ENCODE assay signal across 23 cellular contexts in the genomic region with DNA sequence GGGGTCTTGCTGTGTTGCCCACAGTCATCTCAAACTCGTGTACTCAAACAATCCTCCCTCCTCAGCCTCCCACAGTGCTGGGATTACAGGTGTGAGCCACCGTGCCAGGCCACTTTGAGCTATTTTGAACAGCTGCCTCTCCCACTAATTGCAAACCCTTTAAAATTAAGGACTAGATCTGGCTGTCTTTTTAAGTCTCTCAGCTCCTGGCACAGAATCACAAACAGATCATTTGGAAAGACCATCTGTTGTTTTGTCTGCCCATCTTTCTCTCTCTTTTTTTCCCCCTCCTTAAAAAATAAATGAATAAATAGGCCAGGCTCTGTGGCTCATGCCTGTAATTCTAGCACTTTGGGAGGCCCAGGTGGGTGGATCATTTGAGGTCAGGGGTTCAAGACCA. TPM values are rescaled to one million over a fixed set of nuclear protein-coding genes. Genes with fewer than 3 reads are reported as not detected.
DNase-seq lines count a peak whose midpoint lies in the region; ATAC-seq, FAIRE-seq and TF ChIP-seq lines count a peak whose summit lies in the region.
"Had no signal": no experiment of that assay in that cellular context is flagged by ENCODE, and none has a peak within 500 bp of the region (broad histone marks: within the 10 kb centered on the region; RNA-seq: fewer than 3 reads in every experiment).

No MANE protein-coding gene starts in this region.

- 31% methylated on average over 2 of the region's 2 CpGs for WGBS in HepG2 (ENCODE audit: low lambda C conversion rate)
- WGBS in right lobe of liver (ENCODE audit: insufficient coverage, low coverage, low lambda C conversion rate, missing lambda C conversion rate): 60% methylated on average over 2 of the region's 2 CpGs
- WGBS in mesenchymal stem cell: 84% methylated on average over 2 of the region's 2 CpGs
- WGBS in aorta, 2 donors: 63 to 70% methylated on average over 2 of the region's 2 CpGs

- H3K79me2 ChIP-seq in HepG2 (ENCODE audit: insufficient read depth, low read length): no peaks in the 10 kb centered on the region

- POLR2A ChIA-PET in HepG2 (lab: Yijun Ruan, JAX) (interaction anchor here (0.7 to 4.6 kb wide), 4 partner anchors 8 to 87 kb away, joined by 3 to 57 read pairs (median 4); partner anchors contain the start of gene STAT3), RWPE1 (lab: Yijun Ruan, JAX; ENCODE audit: low non-redundant PET) (interaction anchor here (0.6 kb wide), 1 partner anchor 32 kb away, joined by 3 read pairs; no protein-coding TSS in a partner anchor)

- ATAC-seq in HepG2: no peak
- ATAC-seq in right lobe of liver: no peak
- ATAC-seq in aorta (ENCODE audit: low FRiP score): no peak
- ATAC-seq in HG02759 (IDR thresholded peaks at IDR 0.05; ENCODE audit: unreplicated experiment): no peak
- no peak for ATAC-seq in activated T-helper 17 cell treated with anti-CD3 and anti-CD28 coated beads, Interleukin-2, amount 50 U/mL, for 72 hours (replicated peaks)
- ATAC-seq: HCT116, K562 had no signal

- H3K4me1 Mint-ChIP-seq in activated T-helper 17 cell treated with anti-CD3 and anti-CD28 coated beads, Interleukin-2, amount 50 U/mL, for 72 hours: peaks cover 19% of the 10 kb centered on the region

- H4K91ac ChIP-seq in mesenchymal stem cell (ENCODE audit: low read length): no peak overlapping the region

- H3K4me3 Mint-ChIP-seq in activated T-helper 17 cell treated with anti-CD3 and anti-CD28 coated beads, Interleukin-2, amount 50 U/mL, for 72 hours: no peak overlapping the region
- H3K4me3 Mint-ChIP-seq: endodermal cell had no signal

- BruUV-seq in HepG2 (replicated peaks; lab: Mats Ljungman, UMichigan): no TSS peak

- CTCF ChIA-PET in HepG2 (lab: Yijun Ruan, JAX; ENCODE audit: low intra/inter-chr PET ratio, low total read pairs): interaction anchor here (3.8 kb wide), 1 partner anchor 77 kb away, joined by 15 read pairs; no protein-coding TSS in a partner anchor
- CTCF ChIA-PET in RWPE1 (lab: Yijun Ruan, JAX): interaction anchor here (0.7 kb wide), 1 partner anchor 171 kb away, joined by 5 read pairs; no protein-coding TSS in a partner anchor

- no peak overlapping the region for H2BK12ac ChIP-seq in mesenchymal stem cell (ENCODE audit: low read length in 2 of 2)

- H2BK5ac ChIP-seq in mesenchymal stem cell (ENCODE audit: low read depth, low read length, poor library complexity, severe bottlenecking): no peak overlapping the region

- no peak overlapping the region for H4K8ac ChIP-seq in mesenchymal stem cell (ENCODE audit: low read length)

- H4K20me1 ChIP-seq in HepG2 (ENCODE audit: insufficient read depth, low read length): no peaks in the 10 kb centered on the region
- H4K20me1 ChIP-seq: BLaER1 had no signal

- no peak overlapping the region for H3K4me2 ChIP-seq in HepG2 (ENCODE audit: low read depth, low read length)
- no peak overlapping the region for H3K4me2 ChIP-seq in mesenchymal stem cell (ENCODE audit: low read length, poor library complexity, severe bottlenecking)
- H3K4me2 ChIP-seq: BLaER1 had no signal

- H3K27ac Mint-ChIP-seq in activated T-helper 17 cell treated with anti-CD3 and anti-CD28 coated beads, Interleukin-2, amount 50 U/mL, for 72 hours: no peak overlapping the region
- H3K27ac Mint-ChIP-seq: endodermal cell had no signal

- peaks cover 9% of the 10 kb centered on the region for H3K79me1 ChIP-seq in mesenchymal stem cell (replicated peaks; ENCODE audit: low read length, poor library complexity, severe bottlenecking)

- H3K36me3 ChIP-seq in HepG2 (replicated peaks in 1 of 2; ENCODE audit: control insufficient read depth in 1 of 2, insufficient read depth in 2 of 2, low read length in 2 of 2) (peaks cover 2 to 4% of the 10 kb centered on the region in 2 experiments; a peak in 3 of 5 replicates), right lobe of liver (no peaks in the 10 kb centered on the region), mesenchymal stem cell (ENCODE audit: control insufficient read depth in 1 of 2, insufficient read depth in 2 of 2, low read depth in 1 of 2, low read length in 2 of 2) (peaks cover 16 to 25% of the 10 kb centered on the region in 2 experiments), aorta (ENCODE audit: control insufficient read depth in 1 of 2, insufficient read depth in 2 of 2, low read length in 1 of 2) (peaks cover 0 to 2% of the 10 kb centered on the region in 2 donors)
- H3K36me3 ChIP-seq: BLaER1, uterus, WERI-Rb-1 had no signal

- no peak overlapping the region for H2BK120ac ChIP-seq in mesenchymal stem cell (ENCODE audit: low read depth, low read length)

- H2AFZ ChIP-seq in HepG2 (ENCODE audit: low read length): no peak overlapping the region
- H2AFZ ChIP-seq in mesenchymal stem cell (ENCODE audit: low read depth, low read length): no peak overlapping the region

- FAIRE-seq in HepG2 (lab: Jason Lieb, UNC): no peak
- FAIRE-seq: A204.1, K562 had no signal

- H3K4ac ChIP-seq in mesenchymal stem cell (ENCODE audit: low read depth in 1 of 2, low read length in 2 of 2): no peak overlapping the region

- H2AK5ac ChIP-seq in mesenchymal stem cell (ENCODE audit: low read length, severe bottlenecking): no peak overlapping the region

- in situ Hi-C loops in HepG2 (cut with HindIII; ENCODE audit: extremely low pct_ligation_motif_present, low pct_unique_long_range_greater_than_20kb): no loop called here

- no peak for TF ChIP-seq RAD21 in HepG2 (CRISPR knock-in tag; IDR thresholded peaks at IDR 0.05)

- H3K9ac ChIP-seq in HepG2 (ENCODE audit: insufficient read depth, low read depth, low read length) (no peak overlapping the region), mesenchymal stem cell (ENCODE audit: low read length) (peak overlapping the region; percentile 48)
- H3K9ac ChIP-seq: BLaER1 had no signal

- H3K4me1 ChIP-seq in HepG2 (ENCODE audit: insufficient read depth, low read length) (peaks cover 38% of the 10 kb centered on the region), right lobe of liver (peaks cover 0 to 7% (median 0%) of the 10 kb centered on the region in 4 donors), mesenchymal stem cell (ENCODE audit: control insufficient read depth, insufficient read depth, low read depth, low read length) (no peaks in the 10 kb centered on the region), aorta (ENCODE audit: control insufficient read depth in 1 of 2, insufficient read depth in 2 of 2, low read length in 2 of 2) (no peaks in the 10 kb centered on the region)
- H3K4me1 ChIP-seq: BLaER1, uterus had no signal

- H3K4me3 ChIP-seq in HepG2 (replicated peaks in 1 of 3; ENCODE audit: insufficient read depth in 1 of 3, low read depth in 2 of 3, low read length in 3 of 3) (no peak overlapping the region), right lobe of liver (no peak overlapping the region), mesenchymal stem cell (ENCODE audit: insufficient read depth in 1 of 2, low read depth in 1 of 2, low read length in 2 of 2) (no peak overlapping the region), aorta (ENCODE audit: low read length in 2 of 2) (no peak overlapping the region)
- H3K4me3 ChIP-seq: ascending aorta, BLaER1, K562, lung, Peyer's patch, uterus had no signal

- no peak overlapping the region for H2BK15ac ChIP-seq in mesenchymal stem cell (ENCODE audit: low read depth, poor library complexity, severe bottlenecking)

- no peak overlapping the region for H3K18ac ChIP-seq in mesenchymal stem cell (ENCODE audit: low read depth in 1 of 2, low read length in 2 of 2)

- no peaks in the 10 kb centered on the region for H3K27me3 ChIP-seq in HepG2 (ENCODE audit: control insufficient read depth in 1 of 2, insufficient read depth in 2 of 2, low read length in 2 of 2)
- no peaks in the 10 kb centered on the region for H3K27me3 ChIP-seq in right lobe of liver
- no peaks in the 10 kb centered on the region for H3K27me3 ChIP-seq in mesenchymal stem cell (ENCODE audit: control insufficient read depth in 1 of 2, insufficient read depth in 1 of 2, low read length in 2 of 2)
- H3K27me3 ChIP-seq in aorta (ENCODE audit: control insufficient read depth in 1 of 2, insufficient read depth in 2 of 2, low read length in 1 of 2): no peaks in the 10 kb centered on the region
- H3K27me3 ChIP-seq: ascending aorta, BLaER1, Peyer's patch, uterus had no signal

- intact Hi-C loops in HepG2 (cut with micrococcal nuclease; ENCODE audit: unreplicated experiment) (no loop called here), right lobe of liver (cut with DNase I) (loop anchor here in 1 of 2 donors (10.0 kb wide), 1 partner anchor 54 kb away; no protein-coding TSS in a partner anchor), aorta (cut with DNase I) (no loop called here)

- H3K27me3 Mint-ChIP-seq in activated T-helper 17 cell treated with anti-CD3 and anti-CD28 coated beads, Interleukin-2, amount 50 U/mL, for 72 hours: no peaks in the 10 kb centered on the region

- no peak for TF ChIP-seq POLR2A in HepG2 (IDR thresholded peaks at IDR 0.05; ENCODE audit: insufficient read depth in 1 of 2, low read depth in 2 of 2, low read length in 2 of 2)
- no peak for TF ChIP-seq POLR2A in right lobe of liver (IDR thresholded peaks at IDR 0.05)

- no peaks in the 10 kb centered on the region for H3K9me3 Mint-ChIP-seq in activated T-helper 17 cell treated with anti-CD3 and anti-CD28 coated beads, Interleukin-2, amount 50 U/mL, for 72 hours
- H3K9me3 Mint-ChIP-seq: endodermal cell had no signal

- H3K9me3 ChIP-seq in HepG2 (ENCODE audit: low read length): no peaks in the 10 kb centered on the region
- no peaks in the 10 kb centered on the region for H3K9me3 ChIP-seq in right lobe of liver
- H3K9me3 ChIP-seq in mesenchymal stem cell (ENCODE audit: control insufficient read depth, low read length): no peaks in the 10 kb centered on the region
- no peaks in the 10 kb centered on the region for H3K9me3 ChIP-seq in aorta (ENCODE audit: control insufficient read depth, low read length)
- H3K9me3 ChIP-seq: ascending aorta, BLaER1, Peyer's patch, uterus had no signal

- TF ChIP-seq EP300 in HepG2 (IDR thresholded peaks at IDR 0.05; ENCODE audit: low read depth in 2 of 2, low read length in 2 of 2): no peak
- TF ChIP-seq EP300 in HepG2 (CRISPR knock-in tag; IDR thresholded peaks at IDR 0.05; ENCODE audit: borderline replicate concordance): no peak

- no peaks in the 10 kb centered on the region for H3K36me3 Mint-ChIP-seq in activated T-helper 17 cell treated with anti-CD3 and anti-CD28 coated beads, Interleukin-2, amount 50 U/mL, for 72 hours (ENCODE audit: low read depth)

- no peak overlapping the region for H3K14ac ChIP-seq in mesenchymal stem cell (ENCODE audit: low read length in 2 of 2)

- DNase-seq in HepG2 (ENCODE audit: low spot score): no peak
- no peak for DNase-seq in right lobe of liver
- DNase-seq in RWPE1 (ENCODE audit: low spot score): no peak
- DNase-seq in mesenchymal stem cell: no peak
- peak in 1 of 2 donors; percentile 21 for DNase-seq in aorta
- DNase-seq in NCI-H510A treated with DMSO at 0.1 percent for 48 hours (lab: John Stamatoyannopoulos, UW): no peak
- DNase-seq: activated CD4-positive, alpha-beta T cell treated with anti-CD3 and anti-CD28 coated beads, Interleukin-2, amount 50 U/mL, for 4 hours; activated naive CD4-positive, alpha-beta T cell; GDM1; NCI-H1930; Peyer's patch; stimulated activated CD4-positive, alpha-beta T cell treated with anti-CD3 and anti-CD28 coated beads, Interleukin-4, amount 100 ng/mL, for 1 hour; uterus; WERI-Rb-1 had no signal

- no peak for TF ChIP-seq CTCF in HepG2 (CRISPR knock-in tag; IDR thresholded peaks at IDR 0.05)
- TF ChIP-seq CTCF in right lobe of liver (IDR thresholded peaks at IDR 0.05): no peak
- no peak for TF ChIP-seq CTCF in RWPE1 (conservative IDR thresholded peaks at IDR 0.05; ENCODE audit: low read depth)

- H3K23ac ChIP-seq in mesenchymal stem cell (ENCODE audit: low read length in 2 of 2): no peak overlapping the region

- H3K27ac ChIP-seq in HepG2 (ENCODE audit: extremely low read length, insufficient read depth, low read length) (no peak overlapping the region), right lobe of liver (no peak overlapping the region), RWPE1 (peak overlapping the region; percentile 52), mesenchymal stem cell (ENCODE audit: low read length, poor library complexity, severe bottlenecking) (no peak overlapping the region), aorta (ENCODE audit: low read depth in 1 of 2, low read length in 2 of 2) (peak overlapping the region; percentile 10 to 47)
- H3K27ac ChIP-seq: BLaER1, WERI-Rb-1 had no signal

RNA-seq across cellular contexts. Expression of gene STAT3, which starts 10.9 kb away (rescaled TPM):
- 61.8 and 82.7 TPM in 2 replicates for total RNA-seq in HepG2 (2016; rRNA removed; fragmentation: Illumina TruSeq; extraction: Trizol)
- total RNA-seq in HepG2 (2016; cell fraction: cytosol; rRNA removed; fragmentation: Illumina TruSeq; extraction: Trizol; ENCODE audit: low read depth): 23.1 and 26.5 TPM in 2 replicates
- total RNA-seq in HepG2 (2016; cell fraction: insoluble cytoplasmic fraction; rRNA removed; fragmentation: Illumina TruSeq; extraction: Trizol): 58.0 and 68.3 TPM in 2 replicates
- total RNA-seq in HepG2 (2016; cell fraction: membrane; rRNA removed; fragmentation: Illumina TruSeq; extraction: Trizol): 26.8 TPM in 2 replicates
- total RNA-seq in HepG2 (2016; cell fraction: nucleus; rRNA removed; fragmentation: Illumina TruSeq; extraction: Trizol): 59.3 and 64.3 TPM in 2 replicates
- polyA plus RNA-seq in HepG2 (2011; rRNA removed): 62.4 and 65.3 TPM in 2 replicates
- 50.3 and 62.8 TPM in 2 replicates for polyA plus RNA-seq in HepG2 (2011; cell fraction: cytosol; rRNA removed)
- polyA plus RNA-seq in HepG2 (2011; cell fraction: nucleus; rRNA removed): 68.4 and 82.3 TPM in 2 replicates
- 46.3 and 77.9 TPM in 2 replicates for polyA plus RNA-seq in HepG2 (2012)
- 3.6 TPM in 2 replicates for polyA plus RNA-seq in HepG2 (2016; cell fraction: cytosol; fragmentation: Illumina TruSeq; extraction: Trizol; ENCODE audit: low read depth)
- polyA plus RNA-seq in HepG2 (2016; cell fraction: insoluble cytoplasmic fraction; fragmentation: Illumina TruSeq; extraction: Trizol; ENCODE audit: low read depth): 45.6 and 57.1 TPM in 2 replicates
- polyA plus RNA-seq in HepG2 (2016; cell fraction: membrane; fragmentation: Illumina TruSeq; extraction: Trizol; ENCODE audit: low read depth): 8.1 and 9.5 TPM in 2 replicates
- 95.8 and 98.6 TPM in 2 replicates for polyA plus RNA-seq in HepG2 (2016; cell fraction: nucleus; fragmentation: Illumina TruSeq; extraction: Trizol; ENCODE audit: insufficient read depth, low read depth)
- 96.9 and 98.7 TPM in 2 replicates for polyA minus RNA-seq in HepG2 (2011; rRNA and poly(A)+ RNA removed; ENCODE audit: low replicate concordance)
- 57.9 and 75.4 TPM in 2 replicates for polyA minus RNA-seq in HepG2 (2011; cell fraction: cytosol; rRNA and poly(A)+ RNA removed)
- 74.4 and 95.5 TPM in 2 replicates for polyA minus RNA-seq in HepG2 (2011; cell fraction: nucleus; rRNA and poly(A)+ RNA removed)
- 100 to 1,000 TPM; 108 to 267 (median 208) TPM for total RNA-seq in right lobe of liver
- 67.6 TPM for polyA plus RNA-seq in mesenchymal stem cell (2013, experiment 1 of 2)
- 66.8 TPM for polyA plus RNA-seq in mesenchymal stem cell (2013, experiment 2 of 2)
- total RNA-seq in aorta: 100 to 1,000 TPM; 279 to 297 TPM
- polyA plus RNA-seq in aorta: 10 to 100 TPM; 34.1 to 78.3 TPM
- total RNA-seq in activated T-helper 17 cell treated with anti-CD3 and anti-CD28 coated beads, Interleukin-2, amount 50 U/mL, for 72 hours: 100 to 1,000 TPM; 179 to 429 TPM

RNA-seq across cellular contexts. Expression of gene CAVIN1, which starts 23.9 kb away (rescaled TPM):
- total RNA-seq in HepG2 (2016; rRNA removed; fragmentation: Illumina TruSeq; extraction: Trizol) (25.5 and 26.0 TPM in 2 replicates), right lobe of liver (10 to 100 TPM in 5 of 6 experiments, 1 to 10 TPM in 1; 8.7 to 29.6 (median 17.4) TPM), aorta (100 to 1,000 TPM; 569 to 643 TPM)
- 1.4 and 2.0 TPM in 2 replicates for total RNA-seq in HepG2 (2016; cell fraction: cytosol; rRNA removed; fragmentation: Illumina TruSeq; extraction: Trizol; ENCODE audit: low read depth)
- 22.2 and 26.3 TPM in 2 replicates for total RNA-seq in HepG2 (2016; cell fraction: insoluble cytoplasmic fraction; rRNA removed; fragmentation: Illumina TruSeq; extraction: Trizol)
- 6.2 and 7.4 TPM in 2 replicates for total RNA-seq in HepG2 (2016; cell fraction: membrane; rRNA removed; fragmentation: Illumina TruSeq; extraction: Trizol)
- 9.9 and 11.0 TPM in 2 replicates for total RNA-seq in HepG2 (2016; cell fraction: nucleus; rRNA removed; fragmentation: Illumina TruSeq; extraction: Trizol)
- polyA plus RNA-seq in HepG2 (2011; rRNA removed) (12.7 and 15.9 TPM in 2 replicates), aorta (100 to 1,000 TPM; 350 to 422 TPM)
- polyA plus RNA-seq in HepG2 (2011; cell fraction: cytosol; rRNA removed): 11.6 and 16.2 TPM in 2 replicates
- 5.7 and 6.0 TPM in 2 replicates for polyA plus RNA-seq in HepG2 (2011; cell fraction: nucleus; rRNA removed)
- polyA plus RNA-seq in HepG2 (2012): 5.5 and 6.9 TPM in 2 replicates
- polyA plus RNA-seq in HepG2 (2016; cell fraction: cytosol; fragmentation: Illumina TruSeq; extraction: Trizol; ENCODE audit: low read depth): 1.3 and 1.5 TPM in 2 replicates
- polyA plus RNA-seq in HepG2 (2016; cell fraction: insoluble cytoplasmic fraction; fragmentation: Illumina TruSeq; extraction: Trizol; ENCODE audit: low read depth): 27.2 and 28.7 TPM in 2 replicates
- 3.5 and 4.2 TPM in 2 replicates for polyA plus RNA-seq in HepG2 (2016; cell fraction: membrane; fragmentation: Illumina TruSeq; extraction: Trizol; ENCODE audit: low read depth)
- polyA plus RNA-seq in HepG2 (2016; cell fraction: nucleus; fragmentation: Illumina TruSeq; extraction: Trizol; ENCODE audit: insufficient read depth, low read depth): 15.8 and 16.2 TPM in 2 replicates
- polyA minus RNA-seq in HepG2 (2011; rRNA and poly(A)+ RNA removed; ENCODE audit: low replicate concordance): 20.8 and 64.9 TPM in 2 replicates
- 18.1 and 23.5 TPM in 2 replicates for polyA minus RNA-seq in HepG2 (2011; cell fraction: cytosol; rRNA and poly(A)+ RNA removed)
- polyA minus RNA-seq in HepG2 (2011; cell fraction: nucleus; rRNA and poly(A)+ RNA removed): 4.5 and 4.6 TPM in 2 replicates
- 168 TPM for polyA plus RNA-seq in mesenchymal stem cell (2013, experiment 1 of 2)
- 165 TPM for polyA plus RNA-seq in mesenchymal stem cell (2013, experiment 2 of 2)
- 1 to 10 TPM; 2.5 to 6.1 TPM for total RNA-seq in activated T-helper 17 cell treated with anti-CD3 and anti-CD28 coated beads, Interleukin-2, amount 50 U/mL, for 72 hours

RNA-seq across cellular contexts. Expression of gene ATP6V0A1, which starts 59.6 kb away (rescaled TPM):
- 15.9 and 27.9 TPM in 2 replicates for total RNA-seq in HepG2 (2016; rRNA removed; fragmentation: Illumina TruSeq; extraction: Trizol)
- total RNA-seq in HepG2 (2016; cell fraction: cytosol; rRNA removed; fragmentation: Illumina TruSeq; extraction: Trizol; ENCODE audit: low read depth): 18.7 and 19.7 TPM in 2 replicates
- total RNA-seq in HepG2 (2016; cell fraction: insoluble cytoplasmic fraction; rRNA removed; fragmentation: Illumina TruSeq; extraction: Trizol): 11.1 and 28.3 TPM in 2 replicates
- 8.0 and 9.2 TPM in 2 replicates for total RNA-seq in HepG2 (2016; cell fraction: membrane; rRNA removed; fragmentation: Illumina TruSeq; extraction: Trizol)
- total RNA-seq in HepG2 (2016; cell fraction: nucleus; rRNA removed; fragmentation: Illumina TruSeq; extraction: Trizol): 55.4 and 63.9 TPM in 2 replicates
- polyA plus RNA-seq in HepG2 (2011; rRNA removed): 54.1 and 59.7 TPM in 2 replicates
- polyA plus RNA-seq in HepG2 (2011; cell fraction: cytosol; rRNA removed): 29.1 and 30.2 TPM in 2 replicates
- 196 and 208 TPM in 2 replicates for polyA plus RNA-seq in HepG2 (2011; cell fraction: nucleus; rRNA removed)
- polyA plus RNA-seq in HepG2 (2012): 32.3 and 37.4 TPM in 2 replicates
- 1.8 and 3.2 TPM in 2 replicates for polyA plus RNA-seq in HepG2 (2016; cell fraction: cytosol; fragmentation: Illumina TruSeq; extraction: Trizol; ENCODE audit: low read depth)
- 9.4 and 10.0 TPM in 2 replicates for polyA plus RNA-seq in HepG2 (2016; cell fraction: insoluble cytoplasmic fraction; fragmentation: Illumina TruSeq; extraction: Trizol; ENCODE audit: low read depth)
- 6.0 and 6.9 TPM in 2 replicates for polyA plus RNA-seq in HepG2 (2016; cell fraction: membrane; fragmentation: Illumina TruSeq; extraction: Trizol; ENCODE audit: low read depth)
- 74.0 and 74.7 TPM in 2 replicates for polyA plus RNA-seq in HepG2 (2016; cell fraction: nucleus; fragmentation: Illumina TruSeq; extraction: Trizol; ENCODE audit: insufficient read depth, low read depth)
- 143 and 163 TPM in 2 replicates for polyA minus RNA-seq in HepG2 (2011; rRNA and poly(A)+ RNA removed; ENCODE audit: low replicate concordance)
- 30.3 and 36.7 TPM in 2 replicates for polyA minus RNA-seq in HepG2 (2011; cell fraction: cytosol; rRNA and poly(A)+ RNA removed)
- 158 and 184 TPM in 2 replicates for polyA minus RNA-seq in HepG2 (2011; cell fraction: nucleus; rRNA and poly(A)+ RNA removed)
- 10 to 100 TPM; 36.4 to 66.0 (median 49.4) TPM for total RNA-seq in right lobe of liver
- 39.0 TPM for polyA plus RNA-seq in mesenchymal stem cell (2013, experiment 1 of 2)
- 40.2 TPM for polyA plus RNA-seq in mesenchymal stem cell (2013, experiment 2 of 2)
- total RNA-seq in aorta: 100 to 1,000 TPM in 1 of 2 donors, 10 to 100 TPM in 1; 96.2 to 111 TPM
- 10 to 100 TPM; 13.4 to 47.5 TPM for polyA plus RNA-seq in aorta
- 10 to 100 TPM; 14.6 to 44.3 TPM for total RNA-seq in activated T-helper 17 cell treated with anti-CD3 and anti-CD28 coated beads, Interleukin-2, amount 50 U/mL, for 72 hours

Comparison
In these comparisons a context has a peak if more than half of its experiments do, and no peak if none do; other contexts are left out.
1. H3K27ac ChIP-seq: peak in RWPE1 (single experiment) and aorta (2 of 2); none in HepG2 (single experiment), right lobe of liver (0 of 3) and mesenchymal stem cell (single experiment).
2. RNA of gene CAVIN1, which starts 23.9 kb away (total RNA-seq): 569 to 643 TPM in aorta; 1.4 to 26.3 TPM in HepG2, 8.7 to 29.6 TPM in right lobe of liver and 2.5 to 6.1 TPM in activated T-helper 17 cell treated with anti-CD3 and anti-CD28 coated beads, Interleukin-2, amount 50 U/mL, for 72 hours; every median in the first group is over 10 times any median in the second.